16 cellular contexts compared by ENCODE assay signal in the genomic region with DNA sequence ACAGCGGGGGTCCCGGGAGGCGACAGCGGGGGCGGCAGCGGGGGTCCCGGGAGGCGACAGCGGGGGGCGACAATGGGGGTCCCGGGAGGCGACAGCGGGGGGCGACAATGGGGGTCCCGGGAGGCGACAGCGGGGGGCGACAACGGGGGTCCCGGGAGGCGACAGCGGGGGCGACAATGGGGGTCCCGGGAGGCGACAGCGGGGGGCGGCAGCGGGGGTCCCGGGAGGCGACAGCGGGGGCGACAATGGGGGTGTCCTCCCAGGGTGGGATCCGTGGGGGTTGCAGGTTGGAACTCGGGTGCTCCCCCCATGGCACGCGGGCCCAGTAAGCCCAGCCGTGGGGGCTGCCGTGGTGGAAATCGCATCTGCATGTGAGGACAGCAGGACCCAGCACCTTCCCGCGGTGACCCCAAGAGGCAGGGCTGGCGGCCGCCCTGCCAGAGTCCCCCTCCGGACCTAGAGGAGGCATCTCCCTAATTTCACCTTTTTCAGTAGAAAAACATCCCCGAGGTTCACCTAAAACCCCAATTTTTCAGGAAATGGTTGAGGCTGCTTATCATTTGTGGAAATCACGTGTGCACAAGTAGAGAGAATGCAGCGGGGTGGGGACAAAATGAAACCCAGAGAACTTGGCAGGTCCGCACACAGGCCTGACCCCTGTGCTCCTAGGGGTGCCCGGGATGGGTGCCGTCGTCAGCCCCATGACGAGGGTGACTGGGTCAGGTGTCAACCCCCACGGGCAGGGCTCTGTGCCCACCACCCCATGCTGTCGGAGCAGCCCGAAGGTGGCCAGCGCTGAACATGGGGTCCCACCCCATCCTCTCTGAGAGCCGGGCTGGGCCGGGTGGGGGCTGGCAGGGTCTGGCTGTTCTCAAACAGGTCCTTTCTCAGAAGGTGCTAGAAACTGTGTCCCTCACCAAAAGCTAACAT. TPM values are rescaled to one million over a fixed set of nuclear protein-coding genes. Genes with fewer than 3 reads are reported as not detected.
A peak's percentile ranks its signal among the peaks of the same experiment; 100 is the strongest.
DNase-seq lines count a peak whose midpoint lies in the region; ATAC-seq, FAIRE-seq and TF ChIP-seq lines count a peak whose summit lies in the region.
"Had no signal": no experiment of that assay in that cellular context is flagged by ENCODE, and none has a peak within 500 bp of the region (broad histone marks: within the 10 kb centered on the region; RNA-seq: fewer than 3 reads in every experiment).

No MANE protein-coding gene starts in this region.

- no peak for TF ChIP-seq CTCF in MM.1S (IDR thresholded peaks at IDR 0.05; ENCODE audit: low read length)
- no peak for TF ChIP-seq CTCF in sigmoid colon (IDR thresholded peaks at IDR 0.05)

- H3K27me3 ChIP-seq in MM.1S (replicated peaks; ENCODE audit: insufficient read depth, low read length) (peaks cover 85% of the 10 kb centered on the region), right cardiac atrium (ENCODE audit: control insufficient read depth, insufficient read depth) (no peaks in the 10 kb centered on the region), sigmoid colon (no peaks in the 10 kb centered on the region)
- H3K27me3 ChIP-seq: vagina had no signal

- no peak for TF ChIP-seq POLR2A in sigmoid colon (IDR thresholded peaks at IDR 0.05)
- TF ChIP-seq POLR2A in GM12892 (IDR thresholded peaks at IDR 0.05; ENCODE audit: low read depth, low read length), result no peak

- H3K79me2 ChIP-seq in MM.1S (ENCODE audit: low read length), result no peaks in the 10 kb centered on the region

- H3K4me3 ChIP-seq in MM.1S (ENCODE audit: low read length) (no peak overlapping the region), right cardiac atrium (ENCODE audit: low read length) (no peak overlapping the region), sigmoid colon (no peak overlapping the region)
- H3K4me3 ChIP-seq: gastroesophageal sphincter, vagina had no signal

- H3K9me3 ChIP-seq in MM.1S (replicated peaks; ENCODE audit: insufficient read depth, low read length) (no peaks in the 10 kb centered on the region), right cardiac atrium (ENCODE audit: control insufficient read depth, low read length) (no peaks in the 10 kb centered on the region), sigmoid colon (no peaks in the 10 kb centered on the region)
- H3K9me3 ChIP-seq: gastroesophageal sphincter, vagina had no signal

- peaks cover 36% of the 10 kb centered on the region for H3K4me1 Mint-ChIP-seq in activated naive CD4-positive, alpha-beta T cell treated with anti-CD3 and anti-CD28 coated beads, Interleukin-2, amount 10 ng/mL, durations not matched to agents 7 days and 5 days

- H3K4me2 ChIP-seq in MM.1S (ENCODE audit: low read depth, low read length), result no peak overlapping the region

- H3K9ac ChIP-seq in MM.1S (ENCODE audit: low read length), result no peak overlapping the region

- no peaks in the 10 kb centered on the region for H3K4me1 ChIP-seq in MM.1S (ENCODE audit: low read length)
- H3K4me1 ChIP-seq in right cardiac atrium (ENCODE audit: control insufficient read depth, insufficient read depth, low read length), result no peaks in the 10 kb centered on the region
- no peaks in the 10 kb centered on the region for H3K4me1 ChIP-seq in sigmoid colon
- H3K4me1 ChIP-seq: gastroesophageal sphincter had no signal

- CTCF ChIA-PET in activated naive CD4-positive, alpha-beta T cell treated with anti-CD3 and anti-CD28 coated beads, Interleukin-2, amount 10 ng/mL, durations not matched to agents 7 days and 5 days (lab: Charles Lee), result no interaction called here

- no peak for ATAC-seq in right cardiac atrium
- ATAC-seq: gastroesophageal sphincter had no signal

- H3K27ac ChIP-seq in MM.1S (ENCODE audit: low read length) (no peak overlapping the region), right cardiac atrium (ENCODE audit: low read length) (no peak overlapping the region), sigmoid colon (no peak overlapping the region)
- H3K27ac ChIP-seq: gastroesophageal sphincter, vagina, VCaP had no signal

- peak overlapping the region; percentile 67 for H3K27ac Mint-ChIP-seq in activated naive CD4-positive, alpha-beta T cell treated with anti-CD3 and anti-CD28 coated beads, Interleukin-2, amount 10 ng/mL, durations not matched to agents 7 days and 5 days
- H3K27ac Mint-ChIP-seq: memory B cell had no signal

- H3K36me3 ChIP-seq in MM.1S (replicated peaks; ENCODE audit: insufficient read depth, low read length), result no peaks in the 10 kb centered on the region
- H3K36me3 ChIP-seq in sigmoid colon, result no peaks in the 10 kb centered on the region
- H3K36me3 ChIP-seq: gastroesophageal sphincter, vagina had no signal

- no peaks in the 10 kb centered on the region for H3K36me3 Mint-ChIP-seq in activated naive CD4-positive, alpha-beta T cell treated with anti-CD3 and anti-CD28 coated beads, Interleukin-2, amount 10 ng/mL, durations not matched to agents 7 days and 5 days
- H3K36me3 Mint-ChIP-seq: brain, memory B cell had no signal

- FAIRE-seq in GM12892 (lab: Jason Lieb, UNC), result no peak
- FAIRE-seq: RCC 7860 had no signal

- H3K4me3 Mint-ChIP-seq in activated naive CD4-positive, alpha-beta T cell treated with anti-CD3 and anti-CD28 coated beads, Interleukin-2, amount 10 ng/mL, durations not matched to agents 7 days and 5 days, result no peak overlapping the region
- H3K4me3 Mint-ChIP-seq: memory B cell had no signal

- no peaks in the 10 kb centered on the region for H3K9me2 ChIP-seq in MM.1S (replicated peaks; ENCODE audit: insufficient read depth, low read length)

- no peaks in the 10 kb centered on the region for H3F3A ChIP-seq in MM.1S (ENCODE audit: insufficient read depth, low read length)

- H2AFZ ChIP-seq in MM.1S (ENCODE audit: low read length), result no peak overlapping the region

- H4K20me1 ChIP-seq in MM.1S (ENCODE audit: insufficient read depth, low read length), result no peaks in the 10 kb centered on the region

- 79% methylated on average over 58 of the region's 58 CpGs for WGBS in right cardiac atrium
- WGBS in sigmoid colon, 2 donors, result 75 to 78% methylated on average over 58 of the region's 58 CpGs

- H3K9me3 Mint-ChIP-seq in activated naive CD4-positive, alpha-beta T cell treated with anti-CD3 and anti-CD28 coated beads, Interleukin-2, amount 10 ng/mL, durations not matched to agents 7 days and 5 days, result no peaks in the 10 kb centered on the region
- H3K9me3 Mint-ChIP-seq: memory B cell had no signal

- no peak for TF ChIP-seq EP300 in sigmoid colon (IDR thresholded peaks at IDR 0.05)

- peaks cover 37% of the 10 kb centered on the region for H3K27me3 Mint-ChIP-seq in activated naive CD4-positive, alpha-beta T cell treated with anti-CD3 and anti-CD28 coated beads, Interleukin-2, amount 10 ng/mL, durations not matched to agents 7 days and 5 days
- H3K27me3 Mint-ChIP-seq: brain had no signal

- no peak for DNase-seq in activated naive CD4-positive, alpha-beta T cell treated with anti-CD3 and anti-CD28 coated beads, Interleukin-2, amount 10 ng/mL, durations not matched to agents 7 days and 5 days
- no peak for DNase-seq in activated naive CD4-positive, alpha-beta T cell treated with anti-CD3 and anti-CD28 coated beads, Interleukin-2, amount 50 U/mL, for 16 hours
- peak; percentile 5 for DNase-seq in MM.1S
- peak; percentile 17 to 82 (median 41) for DNase-seq in right cardiac atrium
- peak; percentile 56 for DNase-seq in sigmoid colon
- DNase-seq in NCI-H1105 (lab: John Stamatoyannopoulos, UW), result no peak
- no peak for DNase-seq in GM12892 (ENCODE audit: insufficient read length)
- DNase-seq in SKM-1 treated with dmso at 0.1 percent for 144 hours (lab: John Stamatoyannopoulos, UW; ENCODE audit: unreplicated experiment), result no peak
- DNase-seq: dermis blood vessel endothelial cell, NCI-H1092 had no signal

- intact Hi-C loops in right cardiac atrium (cut with DNase I) (no loop called here), sigmoid colon (cut with DNase I) (no loop called here)

RNA-seq across cellular contexts. Expression of a gene that starts 10.5 kb away (rescaled TPM):
- total RNA-seq in right cardiac atrium, result 10 to 100 TPM; 57.3 to 77.1 (median 70.9) TPM
- 67.9 TPM for polyA plus RNA-seq in right cardiac atrium
- total RNA-seq in sigmoid colon, result 10 to 100 TPM; 26.8 to 53.6 (median 29.8) TPM
- 100 to 1,000 TPM in 1 of 3 donors, 10 to 100 TPM in 2; 93.1 to 116 (median 99.6) TPM for polyA plus RNA-seq in sigmoid colon
- polyA plus RNA-seq in GM12892 (2012; ENCODE audit: missing spikeins), result 0.36 TPM

Comparison
In these comparisons a context has a peak if more than half of its experiments do, and no peak if none do; other contexts are left out.
1. DNase-seq: peak in MM.1S (single experiment), right cardiac atrium (3 of 3) and sigmoid colon (single experiment); none in activated naive CD4-positive, alpha-beta T cell treated with anti-CD3 and anti-CD28 coated beads, Interleukin-2, amount 10 ng/mL, durations not matched to agents 7 days and 5 days (single experiment), activated naive CD4-positive, alpha-beta T cell treated with anti-CD3 and anti-CD28 coated beads, Interleukin-2, amount 50 U/mL, for 16 hours (single experiment), NCI-H1105 (single experiment), GM12892 (single experiment) and SKM-1 treated with dmso at 0.1 percent for 144 hours (single experiment).